ENCODE assay signal across 1 cellular context in the genomic region with DNA sequence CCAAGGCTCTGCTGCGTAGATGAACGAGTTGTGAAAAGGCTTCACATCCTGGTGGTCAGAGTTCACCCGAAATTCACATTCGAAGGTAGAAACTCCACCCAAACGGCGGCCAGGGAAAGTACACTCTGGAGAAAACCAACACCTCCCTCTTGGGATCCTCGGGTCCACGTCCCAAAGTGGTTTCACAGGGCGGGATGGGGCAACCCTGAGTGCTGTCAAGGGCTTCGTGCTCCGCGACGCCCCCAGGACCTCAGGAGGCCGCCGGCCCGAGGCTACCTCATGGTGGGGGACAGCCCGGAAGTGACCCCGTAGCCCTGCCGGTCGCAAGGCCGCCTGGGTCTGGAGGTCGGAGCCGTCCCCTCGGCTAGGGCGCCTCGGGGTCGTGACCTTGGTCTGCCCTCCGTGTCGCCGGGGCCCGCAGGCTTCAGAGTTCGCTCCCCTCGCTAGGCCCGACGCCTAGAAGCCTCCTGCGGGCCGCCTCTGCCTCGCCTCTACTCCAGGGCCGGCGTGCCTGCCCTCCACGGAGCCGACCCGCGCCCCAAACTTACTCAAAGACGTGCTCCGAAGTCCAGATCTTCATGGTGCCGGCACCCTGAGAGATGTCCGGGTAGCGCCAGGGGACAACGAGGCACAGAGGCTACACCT.
TF ChIP-seq lines count a peak whose summit lies in the region.

A gene (minus strand): TSS at position 636 of the 645 bp plus-strand sequence. CDS start 56 bp downstream, at position 580.

TF ChIP-seq in WTC11, 78 proteins besides CTCF, POLR2A, EP300 and RAD21 (continued from another document):
- TF ChIP-seq, protein P1, sequence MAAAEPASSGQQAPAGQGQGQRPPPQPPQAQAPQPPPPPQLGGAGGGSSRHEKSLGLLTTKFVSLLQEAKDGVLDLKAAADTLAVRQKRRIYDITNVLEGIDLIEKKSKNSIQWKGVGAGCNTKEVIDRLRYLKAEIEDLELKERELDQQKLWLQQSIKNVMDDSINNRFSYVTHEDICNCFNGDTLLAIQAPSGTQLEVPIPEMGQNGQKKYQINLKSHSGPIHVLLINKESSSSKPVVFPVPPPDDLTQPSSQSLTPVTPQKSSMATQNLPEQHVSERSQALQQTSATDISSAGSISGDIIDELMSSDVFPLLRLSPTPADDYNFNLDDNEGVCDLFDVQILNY (CRISPR knock-in tag; IDR thresholded peaks at IDR 0.05): 0 out of 2 replicates have a peak, but pooled peaks have one; percentile 18
- TF ChIP-seq ZNF138 (CRISPR knock-in tag; conservative IDR thresholded peaks at IDR 0.05) (no peak), FOXP1 (CRISPR knock-in tag; IDR thresholded peaks at IDR 0.05; ENCODE audit: borderline replicate concordance) (peak; percentile 95), ESRRA (CRISPR knock-in tag; IDR thresholded peaks at IDR 0.05; ENCODE audit: borderline replicate concordance) (peak; percentile 89; the same call in 1 of the 2 replicates), ATF1 (CRISPR knock-in tag; IDR thresholded peaks at IDR 0.05) (no peak)
- TF ChIP-seq, protein P2, sequence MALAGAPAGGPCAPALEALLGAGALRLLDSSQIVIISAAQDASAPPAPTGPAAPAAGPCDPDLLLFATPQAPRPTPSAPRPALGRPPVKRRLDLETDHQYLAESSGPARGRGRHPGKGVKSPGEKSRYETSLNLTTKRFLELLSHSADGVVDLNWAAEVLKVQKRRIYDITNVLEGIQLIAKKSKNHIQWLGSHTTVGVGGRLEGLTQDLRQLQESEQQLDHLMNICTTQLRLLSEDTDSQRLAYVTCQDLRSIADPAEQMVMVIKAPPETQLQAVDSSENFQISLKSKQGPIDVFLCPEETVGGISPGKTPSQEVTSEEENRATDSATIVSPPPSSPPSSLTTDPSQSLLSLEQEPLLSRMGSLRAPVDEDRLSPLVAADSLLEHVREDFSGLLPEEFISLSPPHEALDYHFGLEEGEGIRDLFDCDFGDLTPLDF (CRISPR knock-in tag; IDR thresholded peaks at IDR 0.05): peak; percentile 80; the same call in 1 of the 2 replicates
- TF ChIP-seq, protein P3, sequence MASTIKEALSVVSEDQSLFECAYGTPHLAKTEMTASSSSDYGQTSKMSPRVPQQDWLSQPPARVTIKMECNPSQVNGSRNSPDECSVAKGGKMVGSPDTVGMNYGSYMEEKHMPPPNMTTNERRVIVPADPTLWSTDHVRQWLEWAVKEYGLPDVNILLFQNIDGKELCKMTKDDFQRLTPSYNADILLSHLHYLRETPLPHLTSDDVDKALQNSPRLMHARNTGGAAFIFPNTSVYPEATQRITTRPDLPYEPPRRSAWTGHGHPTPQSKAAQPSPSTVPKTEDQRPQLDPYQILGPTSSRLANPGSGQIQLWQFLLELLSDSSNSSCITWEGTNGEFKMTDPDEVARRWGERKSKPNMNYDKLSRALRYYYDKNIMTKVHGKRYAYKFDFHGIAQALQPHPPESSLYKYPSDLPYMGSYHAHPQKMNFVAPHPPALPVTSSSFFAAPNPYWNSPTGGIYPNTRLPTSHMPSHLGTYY (CRISPR knock-in tag; IDR thresholded peaks at IDR 0.05): no peak
- TF ChIP-seq, protein P4, sequence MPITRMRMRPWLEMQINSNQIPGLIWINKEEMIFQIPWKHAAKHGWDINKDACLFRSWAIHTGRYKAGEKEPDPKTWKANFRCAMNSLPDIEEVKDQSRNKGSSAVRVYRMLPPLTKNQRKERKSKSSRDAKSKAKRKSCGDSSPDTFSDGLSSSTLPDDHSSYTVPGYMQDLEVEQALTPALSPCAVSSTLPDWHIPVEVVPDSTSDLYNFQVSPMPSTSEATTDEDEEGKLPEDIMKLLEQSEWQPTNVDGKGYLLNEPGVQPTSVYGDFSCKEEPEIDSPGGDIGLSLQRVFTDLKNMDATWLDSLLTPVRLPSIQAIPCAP (CRISPR knock-in tag; IDR thresholded peaks at IDR 0.05): peak; percentile 83
- TF ChIP-seq, protein P5, sequence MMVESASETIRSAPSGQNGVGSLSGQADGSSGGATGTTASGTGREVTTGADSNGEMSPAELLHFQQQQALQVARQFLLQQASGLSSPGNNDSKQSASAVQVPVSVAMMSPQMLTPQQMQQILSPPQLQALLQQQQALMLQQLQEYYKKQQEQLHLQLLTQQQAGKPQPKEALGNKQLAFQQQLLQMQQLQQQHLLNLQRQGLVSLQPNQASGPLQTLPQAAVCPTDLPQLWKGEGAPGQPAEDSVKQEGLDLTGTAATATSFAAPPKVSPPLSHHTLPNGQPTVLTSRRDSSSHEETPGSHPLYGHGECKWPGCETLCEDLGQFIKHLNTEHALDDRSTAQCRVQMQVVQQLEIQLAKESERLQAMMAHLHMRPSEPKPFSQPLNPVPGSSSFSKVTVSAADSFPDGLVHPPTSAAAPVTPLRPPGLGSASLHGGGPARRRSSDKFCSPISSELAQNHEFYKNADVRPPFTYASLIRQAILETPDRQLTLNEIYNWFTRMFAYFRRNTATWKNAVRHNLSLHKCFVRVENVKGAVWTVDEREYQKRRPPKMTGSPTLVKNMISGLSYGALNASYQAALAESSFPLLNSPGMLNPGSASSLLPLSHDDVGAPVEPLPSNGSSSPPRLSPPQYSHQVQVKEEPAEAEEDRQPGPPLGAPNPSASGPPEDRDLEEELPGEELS (CRISPR knock-in tag; IDR thresholded peaks at IDR 0.05): peak; percentile 92; the same call in 1 of the 2 replicates
